In the genomic region with DNA sequence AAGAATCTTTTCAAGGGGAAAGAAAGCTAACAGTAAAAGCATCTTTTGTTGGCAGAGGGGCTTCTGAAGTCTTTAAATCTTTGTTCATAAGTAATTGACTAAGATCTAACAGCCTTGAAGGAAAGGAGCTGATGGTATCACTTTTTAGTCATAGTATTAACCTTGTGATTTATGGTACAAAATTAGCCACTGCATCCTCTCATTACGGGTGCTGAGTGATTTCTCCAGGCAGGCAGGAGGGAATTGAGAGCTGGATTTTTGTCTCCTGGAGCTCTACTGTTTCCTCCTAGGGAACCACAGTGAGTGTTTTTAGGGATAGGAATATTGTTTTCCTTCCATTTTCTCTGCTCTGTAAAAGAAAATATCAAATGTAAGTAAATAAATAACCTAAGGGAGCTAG, we compare ENCODE assay signal across 12 cellular contexts.
DNase-seq lines count a peak whose midpoint lies in the region; ATAC-seq and TF ChIP-seq lines count a peak whose summit lies in the region.
"Had no signal": no experiment of that assay in that cellular context is flagged by ENCODE, and none has a peak within 500 bp of the region (broad histone marks: within the 10 kb centered on the region; RNA-seq: fewer than 3 reads in every experiment).

No MANE protein-coding gene starts in this region.

- H3K27me3 ChIP-seq in right atrium auricular region, result no peaks in the 10 kb centered on the region
- no peaks in the 10 kb centered on the region for H3K27me3 ChIP-seq in skeletal muscle satellite cell (ENCODE audit: control insufficient read depth, insufficient read depth, low read length)

- H3K4me1 ChIP-seq in right atrium auricular region (peaks cover 0 to 69% of the 10 kb centered on the region in 2 donors), skeletal muscle satellite cell (ENCODE audit: control insufficient read depth, insufficient read depth, low read length) (peaks cover 54% of the 10 kb centered on the region)

- no peak overlapping the region for H3K4me3 ChIP-seq in right atrium auricular region
- no peak overlapping the region for H3K4me3 ChIP-seq in skeletal muscle satellite cell (ENCODE audit: low read length)

- no peak for TF ChIP-seq CTCF in right atrium auricular region (IDR thresholded peaks at IDR 0.05)

- H3K27ac ChIP-seq in right atrium auricular region, result peak overlapping the region; percentile 80 to 96

- H3K36me3 ChIP-seq in right atrium auricular region (no peaks in the 10 kb centered on the region), skeletal muscle satellite cell (ENCODE audit: insufficient read depth, low read length) (no peaks in the 10 kb centered on the region)

- H3K9me3 ChIP-seq in right atrium auricular region (no peaks in the 10 kb centered on the region), skeletal muscle satellite cell (replicated peaks; ENCODE audit: low read length) (no peaks in the 10 kb centered on the region)

- peak overlapping the region; percentile 49 for H3K4me2 ChIP-seq in skeletal muscle satellite cell (ENCODE audit: low read length)

- DNase-seq in HCEC 1CT (peak; percentile 50), SK-N-DZ (ENCODE audit: low spot score) (peak; percentile 82), right atrium auricular region (ENCODE audit: low spot score) (no peak), left lobe of liver (ENCODE audit: low spot score) (no peak), DMS53 treated with DMSO at 0.1 percent for 48 hours (lab: John Stamatoyannopoulos, UW; ENCODE audit: unreplicated experiment) (no peak), hepatic stellate cell (ENCODE audit: low spot score) (no peak)
- no peak for DNase-seq in activated CD4-positive, alpha-beta T cell treated with anti-CD3 and anti-CD28 coated beads for 4 hours
- DNase-seq: CD8-positive, alpha-beta T cell; MV-4-11; NK-92 treated with Interleukin-12 subunit alpha and Interleukin-12 subunit beta, amount 100 ng/mL, for 24 hours; T-helper 2 cell had no signal

- H3K9ac ChIP-seq in skeletal muscle satellite cell (ENCODE audit: low read depth, low read length), result peak overlapping the region; percentile 31

- no peak for ATAC-seq in left lobe of liver
- ATAC-seq: CD8-positive, alpha-beta T cell had no signal

Comparison
In these comparisons a context has a peak if more than half of its experiments do, and no peak if none do; other contexts are left out.
1. DNase-seq: peak in HCEC 1CT (single experiment) and SK-N-DZ (single experiment); none in right atrium auricular region (single experiment), left lobe of liver (single experiment), activated CD4-positive, alpha-beta T cell treated with anti-CD3 and anti-CD28 coated beads for 4 hours (0 of 2), DMS53 treated with DMSO at 0.1 percent for 48 hours (single experiment) and hepatic stellate cell (single experiment).